19 cellular contexts compared by ENCODE assay signal in the genomic region with DNA sequence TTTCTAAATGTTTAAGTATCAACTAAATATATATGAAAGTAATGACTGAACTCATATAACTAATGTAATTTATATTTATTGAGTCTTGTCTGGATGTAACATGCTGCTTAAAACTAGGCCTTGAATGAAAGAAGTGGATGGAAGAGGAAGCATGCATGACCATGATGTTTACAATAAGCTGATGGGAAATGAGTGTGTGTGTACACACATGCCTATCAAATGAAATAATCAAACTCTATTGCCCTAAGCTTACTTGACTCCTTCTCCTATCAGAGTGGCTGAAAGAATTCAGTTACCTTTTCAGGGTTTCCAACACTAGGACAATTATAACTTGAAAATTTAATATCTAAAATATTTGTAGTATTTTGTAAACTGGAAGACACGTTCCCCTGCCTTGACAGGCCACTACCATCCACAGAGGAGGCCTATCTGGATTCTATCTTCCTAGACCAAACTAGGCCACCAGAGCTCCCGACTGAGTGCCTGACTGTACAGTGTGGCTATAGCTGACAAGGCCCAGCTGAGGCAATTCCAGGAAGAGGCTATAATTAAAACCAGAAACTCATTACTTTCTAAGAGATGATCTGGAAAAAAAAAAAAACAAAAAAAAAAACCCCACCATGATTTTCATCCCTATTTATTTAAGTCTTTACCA. TPM values are rescaled to one million over a fixed set of nuclear protein-coding genes. Genes with fewer than 3 reads are reported as not detected.
DNase-seq lines count a peak whose midpoint lies in the region; TF ChIP-seq lines count a peak whose summit lies in the region.
"Had no signal": no experiment of that assay in that cellular context is flagged by ENCODE, and none has a peak within 500 bp of the region (broad histone marks: within the 10 kb centered on the region; RNA-seq: fewer than 3 reads in every experiment).

No MANE protein-coding gene starts in this region.

- no peak overlapping the region for H2AFZ ChIP-seq in ACC112 (ENCODE audit: low read length, unreplicated experiment)
- H2AFZ ChIP-seq: PC-9 had no signal

- H3K4me3 ChIP-seq in ACC112 (ENCODE audit: low read depth, low read length): no peak overlapping the region
- no peak overlapping the region for H3K4me3 ChIP-seq in fibroblast of villous mesenchyme (ENCODE audit: low read depth, low read length)
- H3K4me3 ChIP-seq: A549, PC-9, right lobe of liver, stomach had no signal

- no peak for TF ChIP-seq CTCF in fibroblast of villous mesenchyme (IDR thresholded peaks at IDR 0.05; ENCODE audit: insufficient read depth, low read depth, low read length)

- DNase-seq in H4 (ENCODE audit: low spot score) (peak; percentile 19), amniotic epithelial cell (ENCODE audit: low read depth) (peak; percentile 36), fibroblast of villous mesenchyme (ENCODE audit: low read depth) (peak; percentile 63), glomerular visceral epithelial cell (ENCODE audit: extremely low spot score) (no peak), NCI-H2081 (lab: John Stamatoyannopoulos, UW) (no peak)
- no peak for DNase-seq in activated CD4-positive, alpha-beta T cell treated with anti-CD3 and anti-CD28 coated beads, Interleukin-2, amount 50 U/mL, for 1 hour
- no peak for DNase-seq in activated CD8-positive, alpha-beta memory T cell treated with anti-CD3 and anti-CD28 coated beads for 24 hours
- DNase-seq: activated CD4-positive, alpha-beta T cell treated with anti-CD3 and anti-CD28 coated beads for 4 hours; activated naive CD4-positive, alpha-beta T cell treated with anti-CD3 and anti-CD28 coated beads for 36 hours; CD8-positive, alpha-beta memory T cell; hypothalamus; NCI-H748 treated with DMSO at 0.1 percent for 48 hours; PC-9; right lobe of liver; stimulated activated CD4-positive, alpha-beta T cell treated with anti-CD3 and anti-CD28 coated beads, Interleukin-1b, Interleukin-23, amount 100 ng/mL, for 48 hours; stomach had no signal

- peak overlapping the region; percentile 51 for H3K27ac ChIP-seq in ACC112 (ENCODE audit: low read depth, low read length)
- H3K27ac ChIP-seq: A549, PC-9, right lobe of liver, stomach had no signal

- peaks cover 41% of the 10 kb centered on the region for H3K4me1 ChIP-seq in ACC112 (ENCODE audit: control insufficient read depth, insufficient read depth, low read length, unreplicated experiment)

- H3K79me2 ChIP-seq in ACC112 (ENCODE audit: control insufficient read depth, insufficient read depth, low read length, unreplicated experiment): peaks cover 95% of the 10 kb centered on the region

- H3K36me3 ChIP-seq in ACC112 (ENCODE audit: insufficient read depth, low read length): peaks cover 40% of the 10 kb centered on the region
- H3K36me3 ChIP-seq: right lobe of liver, stomach had no signal

- no peaks in the 10 kb centered on the region for H3K27me3 ChIP-seq in ACC112 (ENCODE audit: insufficient read depth, low read length)
- H3K27me3 ChIP-seq: right lobe of liver, stomach had no signal

RNA-seq across cellular contexts. Expression of gene ARSJ, which starts 7.6 kb away (rescaled TPM):
- 21.4 and 24.4 TPM in 2 replicates for total RNA-seq in H4 (2014; rRNA removed; shearing (Covaris generic))
- total RNA-seq in fibroblast of villous mesenchyme: 49.3 and 69.5 TPM in 2 replicates
- total RNA-seq: CD8-positive, alpha-beta memory T cell; G401 had no signal

Comparison
In these comparisons a context has a peak if more than half of its experiments do, and no peak if none do; other contexts are left out.
1. DNase-seq: peak in H4 (single experiment), amniotic epithelial cell (single experiment) and fibroblast of villous mesenchyme (single experiment); none in activated CD4-positive, alpha-beta T cell treated with anti-CD3 and anti-CD28 coated beads, Interleukin-2, amount 50 U/mL, for 1 hour (single experiment), glomerular visceral epithelial cell (single experiment), NCI-H2081 (0 of 2) and activated CD8-positive, alpha-beta memory T cell treated with anti-CD3 and anti-CD28 coated beads for 24 hours (single experiment).